Comparison of ENCODE assay signal across 8 cellular contexts in the genomic region with DNA sequence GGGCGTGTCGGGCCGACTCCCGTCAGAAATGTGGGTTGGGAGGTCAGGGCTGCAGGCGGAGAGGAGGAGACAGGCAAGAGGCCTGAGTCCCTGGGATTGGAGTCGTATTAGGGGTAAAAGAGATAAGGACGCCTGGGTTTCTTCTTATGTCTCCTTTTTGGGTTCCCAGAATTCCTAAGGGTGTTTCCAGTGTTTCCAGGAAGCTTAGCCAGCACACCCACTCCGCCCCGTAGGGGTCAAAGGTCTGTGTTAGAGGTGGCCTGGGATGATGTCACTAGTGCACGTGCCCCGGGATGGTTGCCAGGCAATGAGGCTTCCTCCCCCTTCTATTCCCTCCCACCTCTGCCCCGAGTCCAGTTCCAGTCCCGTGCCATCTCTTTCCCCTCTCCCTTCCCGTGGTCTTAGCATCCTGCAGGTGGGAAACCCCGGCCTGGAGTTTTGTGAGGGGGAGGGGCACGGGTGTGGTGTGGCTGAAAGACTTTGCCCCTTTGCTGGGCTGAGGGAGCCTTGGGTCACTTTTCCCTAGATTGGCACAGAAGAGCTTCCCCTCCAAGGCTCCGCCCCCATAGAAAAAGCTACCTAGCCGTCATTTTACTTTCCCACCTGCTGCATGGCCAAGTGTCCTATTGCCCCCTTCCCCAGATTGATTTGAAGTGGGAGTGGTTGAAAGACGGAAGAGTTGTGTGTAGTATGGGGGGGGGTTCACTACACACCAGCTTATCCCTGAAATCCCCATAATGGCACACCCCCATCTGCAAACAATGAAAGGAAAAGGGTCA.
A peak's percentile ranks its signal among the peaks of the same experiment; 100 is the strongest.
DNase-seq lines count a peak whose midpoint lies in the region; ATAC-seq and TF ChIP-seq lines count a peak whose summit lies in the region.

No MANE protein-coding gene starts in this region.

- H3K4me3 ChIP-seq in AG09309 (ENCODE audit: control insufficient read depth, low read depth, low read length): peak overlapping the region; percentile 83
- H3K4me3 ChIP-seq in WERI-Rb-1 (ENCODE audit: low read depth, low read length): peak overlapping the region; percentile 71

- H3K9me3 ChIP-seq in WERI-Rb-1 (ENCODE audit: severe bottlenecking): no peaks in the 10 kb centered on the region

- no peaks in the 10 kb centered on the region; the same call in 1 of the 2 replicates for H3K36me3 ChIP-seq in WERI-Rb-1

- peak overlapping the region; percentile 96 for H3K27ac ChIP-seq in WERI-Rb-1

- no peaks in the 10 kb centered on the region for H3K27me3 ChIP-seq in WERI-Rb-1 (ENCODE audit: insufficient read depth, low read depth, severe bottlenecking)

- no peak for ATAC-seq in HG03469 (IDR thresholded peaks at IDR 0.05; ENCODE audit: unreplicated experiment)

- DNase-seq in AG09309 (ENCODE audit: low read depth) (no peak), HCEC 1CT (peak; percentile 88), NCI-H345 (lab: John Stamatoyannopoulos, UW) (peak; percentile 94), WERI-Rb-1 (peak; percentile 98), dedifferentiated amniotic fluid mesenchymal stem cell (ENCODE audit: extremely low spot score) (peak; percentile 72), kidney tubule cell (ENCODE audit: low spot score) (peak; percentile 95)
- peak; percentile 58 for DNase-seq in stimulated activated CD4-positive, alpha-beta T cell treated with anti-CD3 and anti-CD28 coated beads, Interleukin-12 subunit alpha, Interleukin-12 subunit beta, amount 100 ng/mL, for 4 hours

- TF ChIP-seq CTCF in AG09309 (IDR thresholded peaks at IDR 0.05; ENCODE audit: control insufficient read depth, insufficient read depth, low read depth, low read length, missing control alignments) (no peak), WERI-Rb-1 (IDR thresholded peaks at IDR 0.05; ENCODE audit: low read depth, low read length) (no peak)
